24 cellular contexts compared by ENCODE assay signal in the genomic region with DNA sequence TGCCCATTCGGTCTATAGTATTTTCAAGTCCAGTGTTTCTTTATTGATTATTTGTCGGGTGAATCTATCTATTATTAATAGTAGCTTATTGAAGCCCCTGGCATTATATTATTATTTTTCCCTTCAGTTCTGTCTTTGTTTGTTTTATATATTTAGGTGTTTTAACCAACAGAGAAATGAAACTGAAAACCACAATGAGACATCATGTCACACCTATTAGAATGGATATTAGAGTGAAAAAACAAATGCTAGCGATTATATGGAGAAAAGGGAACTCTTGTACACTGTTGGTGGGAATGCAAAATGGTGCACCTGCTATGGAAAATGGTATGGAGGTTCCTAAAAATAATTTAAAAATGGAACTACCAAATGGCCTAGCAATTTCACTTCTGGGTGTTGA.
"Had no signal": no experiment of that assay in that cellular context is flagged by ENCODE, and none has a peak within 500 bp of the region (broad histone marks: within the 10 kb centered on the region; RNA-seq: fewer than 3 reads in every experiment).

No MANE protein-coding gene starts in this region.

- H3K9me3 ChIP-seq: colonic mucosa, esophagus squamous epithelium, gastrocnemius medialis had no signal

- H3K27me3 ChIP-seq: colonic mucosa, esophagus squamous epithelium, gastrocnemius medialis, heart right ventricle, left lung had no signal

- H3K36me3 ChIP-seq: colonic mucosa, esophagus squamous epithelium, gastrocnemius medialis, heart right ventricle, left lung had no signal

- H3K4me3 ChIP-seq: colonic mucosa, esophagus squamous epithelium, gastrocnemius medialis, heart right ventricle, left lung, lung had no signal

- H3K27ac ChIP-seq: colonic mucosa, epithelial cell of prostate, esophagus squamous epithelium, gastrocnemius medialis, heart right ventricle, left lung had no signal

- H3K4me1 ChIP-seq: colonic mucosa, esophagus squamous epithelium, gastrocnemius medialis, heart right ventricle, left lung had no signal

- ATAC-seq: effector memory CD8-positive, alpha-beta T cell; esophagus mucosa; gastrocnemius medialis; heart right ventricle; left cardiac atrium; left lung; left ventricle myocardium superior; naive thymus-derived CD4-positive, alpha-beta T cell had no signal

- DNase-seq: colonic mucosa; cortex of kidney; effector CD8-positive, alpha-beta T cell; effector memory CD8-positive, alpha-beta T cell; endodermal cell; erythroblast; esophagus squamous epithelium; foreskin fibroblast; foreskin melanocyte; gastrocnemius medialis; glutamatergic neuron; head of caudate nucleus; heart right ventricle; hippocampal formation; left cardiac atrium; left lung; left ventricle myocardium superior; mammary epithelial cell; mesendoderm; midbrain; naive thymus-derived CD4-positive, alpha-beta T cell had no signal
